10 cellular contexts compared by ENCODE assay signal in the genomic region with DNA sequence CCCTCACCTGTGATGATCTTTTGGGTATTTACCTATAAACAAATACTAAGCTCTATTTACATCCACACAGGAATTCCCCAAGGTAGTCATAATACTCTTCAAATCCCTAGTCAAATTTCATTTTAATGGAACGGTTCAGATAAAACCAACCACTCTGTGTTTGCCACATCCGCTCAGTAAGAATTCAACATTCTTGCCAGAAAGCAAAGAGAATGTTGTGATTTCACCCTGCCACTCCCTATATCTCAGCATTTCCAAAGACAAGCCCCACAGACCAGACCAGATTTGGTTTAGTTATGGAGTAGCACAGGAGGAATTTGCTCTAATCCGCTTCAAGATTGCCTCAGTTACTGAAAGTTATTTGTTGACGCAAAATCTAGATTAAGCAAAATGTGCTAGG.
DNase-seq lines count a peak whose midpoint lies in the region; ATAC-seq and TF ChIP-seq lines count a peak whose summit lies in the region.
"Had no signal": no experiment of that assay in that cellular context is flagged by ENCODE, and none has a peak within 500 bp of the region (broad histone marks: within the 10 kb centered on the region; RNA-seq: fewer than 3 reads in every experiment).

No MANE protein-coding gene starts in this region.

- no peaks in the 10 kb centered on the region for H3K27me3 ChIP-seq in right cardiac atrium (ENCODE audit: control insufficient read depth, insufficient read depth)
- H3K27me3 ChIP-seq in MM.1S (replicated peaks; ENCODE audit: insufficient read depth, low read length), result no peaks in the 10 kb centered on the region

- WGBS in right cardiac atrium, result 76% methylated on average over 4 of the region's 4 CpGs

- no peak for DNase-seq in right cardiac atrium
- no peak for DNase-seq in left ventricle myocardium superior
- DNase-seq in astrocyte of the spinal cord (ENCODE audit: low read depth, low spot score), result peak; percentile 81
- DNase-seq in iris pigment epithelial cell (ENCODE audit: low read depth), result peak; percentile 95
- DNase-seq in MM.1S, result no peak
- DNase-seq in NCI-H524 (lab: John Stamatoyannopoulos, UW), result no peak
- DNase-seq in SHP77 treated with DMSO at 0.1 percent for 48 hours (lab: John Stamatoyannopoulos, UW), result no peak
- DNase-seq in GF-D8 (lab: John Stamatoyannopoulos, UW), result no peak
- DNase-seq: 8988T, left colon had no signal

- H3K9me3 ChIP-seq in right cardiac atrium (ENCODE audit: control insufficient read depth, low read length), result no peaks in the 10 kb centered on the region
- no peaks in the 10 kb centered on the region for H3K9me3 ChIP-seq in MM.1S (replicated peaks; ENCODE audit: insufficient read depth, low read length)

- H3K4me3 ChIP-seq in right cardiac atrium (ENCODE audit: low read length) (no peak overlapping the region), astrocyte of the spinal cord (ENCODE audit: low read depth, low read length) (no peak overlapping the region), MM.1S (ENCODE audit: low read length) (no peak overlapping the region)

- H4K20me1 ChIP-seq in MM.1S (ENCODE audit: insufficient read depth, low read length), result no peaks in the 10 kb centered on the region

- H3K4me1 ChIP-seq in right cardiac atrium (ENCODE audit: control insufficient read depth, insufficient read depth, low read length) (peaks cover 3% of the 10 kb centered on the region), MM.1S (ENCODE audit: low read length) (no peaks in the 10 kb centered on the region)

- intact Hi-C loops in right cardiac atrium (cut with DNase I) (no loop called here), left ventricle myocardium superior (cut with micrococcal nuclease) (no loop called here)

- TF ChIP-seq CTCF in astrocyte of the spinal cord (IDR thresholded peaks at IDR 0.05; ENCODE audit: low read depth, low read length), result no peak
- no peak for TF ChIP-seq CTCF in MM.1S (IDR thresholded peaks at IDR 0.05; ENCODE audit: low read length)

- no peaks in the 10 kb centered on the region for H3F3A ChIP-seq in MM.1S (ENCODE audit: insufficient read depth, low read length)

- in situ Hi-C loops in astrocyte of the spinal cord (cut with HindIII; ENCODE audit: low sequenced_read_pairs), result no loop called here

- no peaks in the 10 kb centered on the region for H3K9me2 ChIP-seq in MM.1S (replicated peaks; ENCODE audit: insufficient read depth, low read length)

- H3K27ac ChIP-seq in right cardiac atrium (ENCODE audit: low read length) (no peak overlapping the region), MM.1S (ENCODE audit: low read length) (no peak overlapping the region)

- H3K4me2 ChIP-seq in MM.1S (ENCODE audit: low read depth, low read length), result no peak overlapping the region

- no peaks in the 10 kb centered on the region for H3K79me2 ChIP-seq in MM.1S (ENCODE audit: low read length)

- no peak overlapping the region for H2AFZ ChIP-seq in MM.1S (ENCODE audit: low read length)

- H3K9ac ChIP-seq in MM.1S (ENCODE audit: low read length), result no peak overlapping the region

- peak; percentile 24 to 26 for ATAC-seq in right cardiac atrium
- ATAC-seq in left ventricle myocardium superior, result no peak
- ATAC-seq: left colon had no signal

- no peaks in the 10 kb centered on the region for H3K36me3 ChIP-seq in MM.1S (replicated peaks; ENCODE audit: insufficient read depth, low read length)

Comparison
In these comparisons a context has a peak if more than half of its experiments do, and no peak if none do; other contexts are left out.
1. DNase-seq: peak in astrocyte of the spinal cord (single experiment) and iris pigment epithelial cell (single experiment); none in right cardiac atrium (0 of 3), left ventricle myocardium superior (single experiment), MM.1S (single experiment), NCI-H524 (0 of 2), SHP77 treated with DMSO at 0.1 percent for 48 hours (single experiment) and GF-D8 (single experiment).